ENCODE assay signal across 32 cellular contexts in genomic region chrX:12751887-12752286, GRCh38.
"Had no signal": no experiment of that assay in that cellular context is flagged by ENCODE, and none has a peak within 500 bp of the region (broad histone marks: within the 10 kb centered on the region; RNA-seq: fewer than 3 reads in every experiment).

No MANE protein-coding gene starts in this region.

- H3K4me2 ChIP-seq: KMS-11 had no signal

- H3K4me1 ChIP-seq: ascending aorta, SJCRH30 had no signal

- H3K27ac ChIP-seq: ascending aorta, KMS-11, SJCRH30, SK-N-MC had no signal

- H3K4me1 Mint-ChIP-seq: activated CD4-positive, alpha-beta T cell treated with anti-CD3 and anti-CD28 coated beads for 36 hours; activated CD4-positive, alpha-beta T cell treated with anti-CD3 and anti-CD28 coated beads, Interleukin-2, amount 10 ng/mL, durations not matched to agents 7 days and 5 days; activated naive CD4-positive, alpha-beta T cell treated with anti-CD3 and anti-CD28 coated beads, Interleukin-2, amount 50 U/mL, for 24 hours; activated naive CD8-positive, alpha-beta T cell treated with anti-CD3 and anti-CD28 coated beads, Interleukin-2, amount 10 ng/mL, durations not matched to agents 7 days and 5 days; brain had no signal

- H3K27me3 Mint-ChIP-seq: activated CD4-positive, alpha-beta T cell treated with anti-CD3 and anti-CD28 coated beads, Interleukin-2, amount 10 ng/mL, durations not matched to agents 7 days and 5 days had no signal

- H3K9me3 ChIP-seq: ascending aorta, SJCRH30 had no signal

- H3K36me3 Mint-ChIP-seq: activated naive CD4-positive, alpha-beta T cell treated with anti-CD3 and anti-CD28 coated beads, Interleukin-2, amount 50 U/mL, for 24 hours; activated naive CD8-positive, alpha-beta T cell treated with anti-CD3 and anti-CD28 coated beads, Interleukin-2, amount 10 ng/mL, durations not matched to agents 7 days and 5 days; brain had no signal

- H3K27ac Mint-ChIP-seq: activated CD4-positive, alpha-beta T cell treated with anti-CD3 and anti-CD28 coated beads for 36 hours; activated CD4-positive, alpha-beta T cell treated with anti-CD3 and anti-CD28 coated beads, Interleukin-2, amount 10 ng/mL, durations not matched to agents 7 days and 5 days; activated CD8-positive, alpha-beta T cell treated with anti-CD3 and anti-CD28 coated beads, Interleukin-2, amount 10 ng/mL, durations not matched to agents 7 days and 5 days; activated naive CD4-positive, alpha-beta T cell treated with anti-CD3 and anti-CD28 coated beads, Interleukin-2, amount 50 U/mL, for 24 hours; activated naive CD8-positive, alpha-beta T cell treated with anti-CD3 and anti-CD28 coated beads, Interleukin-2, amount 10 ng/mL, durations not matched to agents 7 days and 5 days; activated T-cell treated with anti-CD3 and anti-CD28 coated beads, Interleukin-2, amount 50 U/mL, for 24 hours; activated T-helper 2 cell treated with anti-CD3 and anti-CD28 coated beads, Interferon-gamma antibody, Interleukin-2, Interleukin-4, amounts not matched to agents 10 μg/mL and 5 μg/mL and 100 μg/mL, durations not matched to agents 14 hours and 24 hours and 36 hours; brain had no signal

- H3K27me3 ChIP-seq: ascending aorta, SJCRH30 had no signal

- H3K36me3 ChIP-seq: ascending aorta, SJCRH30 had no signal

- DNase-seq: activated CD4-positive, alpha-beta T cell treated with anti-CD3 and anti-CD28 coated beads for 36 hours; activated CD4-positive, alpha-beta T cell treated with anti-CD3 and anti-CD28 coated beads, Interleukin-2, amount 10 ng/mL, durations not matched to agents 7 days and 5 days; activated CD4-positive, alpha-beta T cell treated with anti-CD3 and anti-CD28 coated beads, Interleukin-2, amount 50 U/mL, for 48 hours; activated CD8-positive, alpha-beta T cell treated with anti-CD3 and anti-CD28 coated beads, Interleukin-2, amount 10 ng/mL, durations not matched to agents 7 days and 5 days; activated gamma-delta T cell; activated naive CD4-positive, alpha-beta T cell treated with Interleukin-2 at 50 U/mL for 16 hours; activated naive CD8-positive, alpha-beta T cell treated with anti-CD3 and anti-CD28 coated beads, Interleukin-2, amount 10 ng/mL, durations not matched to agents 7 days and 5 days; activated T-cell treated with anti-CD3 and anti-CD28 coated beads, Interleukin-2, amount 50 U/mL, for 24 hours; amygdala; central memory CD4-positive, alpha-beta T cell; NCI-H1092 treated with DMSO at 0.1 percent for 48 hours; NCI-H1417; NCI-H146; NCI-H187; NCI-H2029 treated with DMSO at 0.1 percent for 48 hours; NCI-H2107; NCI-H2171; NCI-H446; NCI-H510A treated with DMSO at 0.1 percent for 48 hours; NCI-H526 treated with DMSO at 0.1 percent for 48 hours; NCI-H774; SHP77; SJCRH30; T1000 had no signal

- FAIRE-seq: TTC549 had no signal

- H3K4me3 ChIP-seq: ascending aorta, SJCRH30, SK-N-MC had no signal

- H3K4me3 Mint-ChIP-seq: activated CD4-positive, alpha-beta T cell treated with anti-CD3 and anti-CD28 coated beads for 36 hours; activated CD4-positive, alpha-beta T cell treated with anti-CD3 and anti-CD28 coated beads, Interleukin-2, amount 10 ng/mL, durations not matched to agents 7 days and 5 days; activated CD8-positive, alpha-beta T cell treated with anti-CD3 and anti-CD28 coated beads, Interleukin-2, amount 10 ng/mL, durations not matched to agents 7 days and 5 days; activated naive CD4-positive, alpha-beta T cell treated with anti-CD3 and anti-CD28 coated beads, Interleukin-2, amount 50 U/mL, for 24 hours; activated naive CD8-positive, alpha-beta T cell treated with anti-CD3 and anti-CD28 coated beads, Interleukin-2, amount 10 ng/mL, durations not matched to agents 7 days and 5 days; activated T-cell treated with anti-CD3 and anti-CD28 coated beads, Interleukin-2, amount 50 U/mL, for 24 hours; brain had no signal

- H3K9me3 Mint-ChIP-seq: activated CD4-positive, alpha-beta T cell treated with anti-CD3 and anti-CD28 coated beads, Interleukin-2, amount 10 ng/mL, durations not matched to agents 7 days and 5 days; activated naive CD4-positive, alpha-beta T cell treated with anti-CD3 and anti-CD28 coated beads, Interleukin-2, amount 50 U/mL, for 24 hours; activated naive CD8-positive, alpha-beta T cell treated with anti-CD3 and anti-CD28 coated beads, Interleukin-2, amount 10 ng/mL, durations not matched to agents 7 days and 5 days; activated T-helper 2 cell treated with anti-CD3 and anti-CD28 coated beads, Interferon-gamma antibody, Interleukin-2, Interleukin-4, amounts not matched to agents 10 μg/mL and 5 μg/mL and 100 μg/mL, durations not matched to agents 14 hours and 24 hours and 36 hours had no signal

- ATAC-seq: activated CD4-positive, alpha-beta T cell treated with anti-CD3 and anti-CD28 coated beads for 36 hours; activated CD8-positive, alpha-beta T cell treated with anti-CD3 and anti-CD28 coated beads, Interleukin-2, amount 10 ng/mL, durations not matched to agents 7 days and 5 days; Panc1 had no signal
